Comparison of ENCODE assay signal across 27 cellular contexts in the genomic region with DNA sequence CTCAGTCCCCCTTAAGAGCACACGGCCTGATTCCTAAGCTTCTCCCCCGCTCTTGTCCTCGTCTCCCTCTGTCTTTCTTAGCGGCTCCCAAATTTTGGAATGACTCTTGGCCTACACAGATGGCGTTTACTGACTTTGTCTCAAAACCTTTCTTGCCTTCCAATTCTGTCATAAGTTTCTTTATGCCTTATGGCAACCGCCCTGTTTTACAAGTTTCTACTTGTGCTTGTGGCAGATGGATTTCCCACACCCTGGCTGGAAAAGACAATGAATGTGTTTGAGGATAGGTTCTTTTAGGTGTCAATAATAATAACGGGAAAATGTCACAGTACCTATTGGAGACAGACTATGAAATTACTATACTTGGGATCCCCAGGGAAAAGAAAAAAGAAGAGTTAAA.
"Had no signal": no experiment of that assay in that cellular context is flagged by ENCODE, and none has a peak within 500 bp of the region (broad histone marks: within the 10 kb centered on the region; RNA-seq: fewer than 3 reads in every experiment).

No MANE protein-coding gene starts in this region.

- DNase-seq: activated CD4-positive, alpha-beta T cell treated with anti-CD3 and anti-CD28 coated beads, Interleukin-2, amount 10 ng/mL, durations not matched to agents 7 days and 5 days; activated CD4-positive, CD25-positive, alpha-beta regulatory T cell treated with anti-CD3 and anti-CD28 coated beads, Interleukin-2, amount 50 U/mL, for 72 hours; activated CD8-positive, alpha-beta T cell treated with anti-CD3 and anti-CD28 coated beads for 36 hours; activated naive CD4-positive, alpha-beta T cell treated with Interleukin-2 at 50 U/mL for 16 hours; activated T-cell treated with anti-CD3 and anti-CD28 coated beads for 4 hours; activated T-cell treated with anti-CD3 and anti-CD28 coated beads, Interleukin-2, amount 50 U/mL, for 72 hours; caudate nucleus; cortex of kidney; effector memory CD8-positive, alpha-beta T cell; foreskin melanocyte; left ventricle myocardium inferior; mucosa of descending colon; posterior cingulate gyrus; right cardiac atrium; stimulated activated CD4-positive, alpha-beta T cell treated with anti-CD3 and anti-CD28 coated beads, Interleukin-15, amount 100 ng/mL, for 24 hours; stimulated activated CD4-positive, alpha-beta T cell treated with anti-CD3 and anti-CD28 coated beads, Interleukin-2, amount 100 ng/mL, for 24 hours; stimulated activated naive B cell treated with anti-CD40 and anti-IgM and Interleukin-4, amounts not matched to agents 10 μg/mL and 1 μg/mL and 100 μg/mL, for 72 hours; stomach; T-helper 9 cell; WERI-Rb-1 had no signal

- ATAC-seq: activated CD8-positive, alpha-beta T cell treated with anti-CD3 and anti-CD28 coated beads for 36 hours; activated T-cell treated with anti-CD3 and anti-CD28 coated beads, Interleukin-2, amount 50 U/mL, for 72 hours; effector memory CD8-positive, alpha-beta T cell; mucosa of descending colon; right cardiac atrium; stimulated activated naive B cell treated with anti-CD40 and anti-IgM and Interleukin-4, amounts not matched to agents 10 μg/mL and 1 μg/mL and 100 μg/mL, for 72 hours had no signal

- H3K4me3 Mint-ChIP-seq: activated CD4-positive, alpha-beta T cell treated with anti-CD3 and anti-CD28 coated beads, Interleukin-2, amount 10 ng/mL, durations not matched to agents 7 days and 5 days; activated CD8-positive, alpha-beta T cell treated with anti-CD3 and anti-CD28 coated beads for 36 hours; activated naive CD8-positive, alpha-beta T cell; activated T-cell treated with anti-CD3 and anti-CD28 coated beads, Interleukin-2, amount 50 U/mL, for 72 hours; brain; effector memory CD8-positive, alpha-beta T cell; natural killer cell treated with Interleukin-12 subunit alpha and Interleukin-12 subunit beta and Interleukin-15 and Interleukin-18, amount 100 ng/mL, for 72 hours; stimulated activated naive B cell treated with anti-CD40 and anti-IgM and Interleukin-4, amounts not matched to agents 10 μg/mL and 1 μg/mL and 100 μg/mL, for 72 hours; T-helper 1 cell treated with Interleukin-12 subunit alpha and Interleukin-12 subunit beta and Interleukin-4 antibody, amounts not matched to agents 30 μg/mL and 1 μg/mL, for 36 hours had no signal

- H3K36me3 ChIP-seq: ascending aorta, left ventricle myocardium inferior, stomach, tibial nerve, WERI-Rb-1 had no signal

- H3K9me3 ChIP-seq: ascending aorta, left ventricle myocardium inferior, mucosa of descending colon, stomach, tibial nerve had no signal

- H3K36me3 Mint-ChIP-seq: activated naive CD8-positive, alpha-beta T cell; brain; natural killer cell treated with Interleukin-12 subunit alpha and Interleukin-12 subunit beta and Interleukin-15 and Interleukin-18, amount 100 ng/mL, for 72 hours; stimulated activated naive B cell treated with anti-CD40 and anti-IgM and Interleukin-4, amounts not matched to agents 10 μg/mL and 1 μg/mL and 100 μg/mL, for 72 hours had no signal

- H3K4me1 ChIP-seq: ascending aorta, stomach had no signal

- H3K9me3 Mint-ChIP-seq: activated CD4-positive, alpha-beta T cell treated with anti-CD3 and anti-CD28 coated beads, Interleukin-2, amount 10 ng/mL, durations not matched to agents 7 days and 5 days; activated CD8-positive, alpha-beta T cell treated with anti-CD3 and anti-CD28 coated beads for 36 hours; activated T-cell treated with anti-CD3 and anti-CD28 coated beads, Interleukin-2, amount 50 U/mL, for 72 hours; effector memory CD8-positive, alpha-beta T cell; natural killer cell treated with Interleukin-12 subunit alpha and Interleukin-12 subunit beta and Interleukin-15 and Interleukin-18, amount 100 ng/mL, for 72 hours; stimulated activated naive B cell treated with anti-CD40 and anti-IgM and Interleukin-4, amounts not matched to agents 10 μg/mL and 1 μg/mL and 100 μg/mL, for 72 hours; T-helper 1 cell treated with Interleukin-12 subunit alpha and Interleukin-12 subunit beta and Interleukin-4 antibody, amounts not matched to agents 30 μg/mL and 1 μg/mL, for 36 hours had no signal

- H3K27me3 Mint-ChIP-seq: activated naive CD8-positive, alpha-beta T cell; effector memory CD8-positive, alpha-beta T cell; stimulated activated naive B cell treated with anti-CD40 and anti-IgM and Interleukin-4, amounts not matched to agents 10 μg/mL and 1 μg/mL and 100 μg/mL, for 72 hours had no signal

- H3K27ac ChIP-seq: ascending aorta, left ventricle myocardium inferior, stomach, tibial nerve, WERI-Rb-1 had no signal

- H3K4me1 Mint-ChIP-seq: activated CD4-positive, alpha-beta T cell treated with anti-CD3 and anti-CD28 coated beads, Interleukin-2, amount 10 ng/mL, durations not matched to agents 7 days and 5 days; brain; stimulated activated naive B cell treated with anti-CD40 and anti-IgM and Interleukin-4, amounts not matched to agents 10 μg/mL and 1 μg/mL and 100 μg/mL, for 72 hours had no signal

- H3K27me3 ChIP-seq: ascending aorta, tibial nerve had no signal

- H3K27ac Mint-ChIP-seq: activated CD4-positive, alpha-beta T cell treated with anti-CD3 and anti-CD28 coated beads, Interleukin-2, amount 10 ng/mL, durations not matched to agents 7 days and 5 days; activated CD8-positive, alpha-beta T cell treated with anti-CD3 and anti-CD28 coated beads for 36 hours; activated naive CD8-positive, alpha-beta T cell; activated T-cell treated with anti-CD3 and anti-CD28 coated beads, Interleukin-2, amount 50 U/mL, for 72 hours; brain; effector memory CD8-positive, alpha-beta T cell; natural killer cell treated with Interleukin-12 subunit alpha and Interleukin-12 subunit beta and Interleukin-15 and Interleukin-18, amount 100 ng/mL, for 72 hours; stimulated activated naive B cell treated with anti-CD40 and anti-IgM and Interleukin-4, amounts not matched to agents 10 μg/mL and 1 μg/mL and 100 μg/mL, for 72 hours; T-helper 1 cell treated with Interleukin-12 subunit alpha and Interleukin-12 subunit beta and Interleukin-4 antibody, amounts not matched to agents 30 μg/mL and 1 μg/mL, for 36 hours had no signal

- H3K4me3 ChIP-seq: ascending aorta, left ventricle myocardium inferior, lung, mucosa of descending colon, stomach, tibial nerve had no signal
